In genomic region chr5:74123928-74124327, GRCh38 we compare ENCODE assay signal across 21 cellular contexts.
"Had no signal": no experiment of that assay in that cellular context is flagged by ENCODE, and none has a peak within 500 bp of the region (broad histone marks: within the 10 kb centered on the region; RNA-seq: fewer than 3 reads in every experiment).

No MANE protein-coding gene starts in this region.

- H3K36me3 Mint-ChIP-seq: activated naive CD8-positive, alpha-beta T cell; natural killer cell treated with Interleukin-12 subunit alpha and Interleukin-12 subunit beta and Interleukin-15 and Interleukin-18, amount 100 ng/mL, for 72 hours had no signal

- H3K36me3 ChIP-seq: colonic mucosa, tibial nerve, uterus had no signal

- H3K27ac ChIP-seq: colonic mucosa, skin epidermis, tibial nerve, uterus had no signal

- DNase-seq: activated CD4-positive, alpha-beta T cell treated with anti-CD3 and anti-CD28 coated beads, Interleukin-2, amount 50 U/mL, for 1 hour; activated CD8-positive, alpha-beta memory T cell treated with anti-CD3 and anti-CD28 coated beads for 24 hours; activated gamma-delta T cell treated with Interleukin-2 at 50 U/mL for 16 hours; amniotic stem cell; caudate nucleus; colonic mucosa; foreskin melanocyte; head of caudate nucleus; mucosa of descending colon; nucleus accumbens; posterior cingulate gyrus; retina; stimulated activated CD4-positive, alpha-beta T cell treated with anti-CD3 and anti-CD28 coated beads, Interleukin-4, amount 100 ng/mL, for 24 hours; stimulated activated naive CD4-positive, alpha-beta T cell treated with Interleukin-2 at 50 U/mL for 16 hours; substantia nigra; T-helper 9 cell; uterus had no signal

- ATAC-seq: mucosa of descending colon; natural killer cell treated with Interleukin-12 subunit alpha and Interleukin-12 subunit beta and Interleukin-15 and Interleukin-18, amount 100 ng/mL, for 72 hours had no signal

- H3K4me3 Mint-ChIP-seq: activated naive CD8-positive, alpha-beta T cell; natural killer cell treated with Interleukin-12 subunit alpha and Interleukin-12 subunit beta and Interleukin-15 and Interleukin-18, amount 100 ng/mL, for 72 hours had no signal

- H3K9me3 Mint-ChIP-seq: natural killer cell treated with Interleukin-12 subunit alpha and Interleukin-12 subunit beta and Interleukin-15 and Interleukin-18, amount 100 ng/mL, for 72 hours had no signal

- H3K27me3 ChIP-seq: colonic mucosa, tibial nerve, uterus had no signal

- H3K9me3 ChIP-seq: colonic mucosa, mucosa of descending colon, tibial nerve, uterus had no signal

- H3K4me1 ChIP-seq: colonic mucosa, uterus had no signal

- H3K27ac Mint-ChIP-seq: activated naive CD8-positive, alpha-beta T cell; natural killer cell treated with Interleukin-12 subunit alpha and Interleukin-12 subunit beta and Interleukin-15 and Interleukin-18, amount 100 ng/mL, for 72 hours had no signal

- H3K4me3 ChIP-seq: colonic mucosa, mucosa of descending colon, skin epidermis, tibial nerve, uterus had no signal
